9 cellular contexts compared by ENCODE assay signal in the genomic region with DNA sequence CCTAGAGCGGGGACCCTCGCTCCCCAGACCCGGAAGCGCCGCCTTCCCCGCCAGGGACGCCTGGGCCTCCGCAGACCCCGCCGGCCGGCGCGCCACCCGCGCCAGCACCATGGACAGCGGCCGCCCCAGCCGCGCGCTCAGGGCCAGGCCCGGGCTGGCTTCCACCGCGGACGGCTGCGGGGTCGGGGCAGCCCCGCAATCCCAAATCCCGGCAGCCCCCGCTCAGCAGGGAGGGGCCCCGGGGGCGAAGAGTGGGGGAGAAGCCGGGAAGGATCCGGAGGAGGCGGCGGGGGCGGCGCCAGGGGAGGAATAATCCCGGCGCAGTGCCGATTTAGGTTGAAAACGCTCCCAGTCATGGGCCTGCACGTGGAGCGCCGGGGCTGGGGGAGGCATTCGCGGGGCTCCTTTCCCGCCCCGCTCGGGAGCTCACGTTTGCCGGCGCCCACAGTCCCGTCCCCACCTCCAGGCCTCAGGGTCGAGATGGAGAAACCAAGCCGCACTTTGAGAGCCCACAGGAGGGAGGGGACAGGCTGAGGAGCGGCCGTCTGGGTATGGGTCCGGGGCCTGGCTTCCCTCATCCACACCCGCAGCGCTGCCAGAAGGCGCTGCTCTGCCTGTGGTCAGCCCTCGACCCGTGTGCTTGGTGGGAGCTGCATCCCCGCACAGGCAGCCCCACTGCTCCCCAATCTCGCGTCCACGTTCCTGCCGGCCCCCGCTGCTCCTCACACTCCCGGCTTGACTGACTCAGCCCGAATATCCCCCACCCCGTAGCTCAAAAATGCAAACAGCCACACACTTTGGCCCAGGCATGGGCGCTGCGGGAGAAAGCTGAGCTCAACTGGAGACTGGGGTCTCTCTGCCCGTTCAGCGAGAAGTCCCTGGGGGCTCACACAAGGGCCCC. TPM values are rescaled to one million over a fixed set of nuclear protein-coding genes. Genes with fewer than 3 reads are reported as not detected.
DNase-seq lines count a peak whose midpoint lies in the region; ATAC-seq and TF ChIP-seq lines count a peak whose summit lies in the region.
"Had no signal": no experiment of that assay in that cellular context is flagged by ENCODE, and none has a peak within 500 bp of the region (broad histone marks: within the 10 kb centered on the region; RNA-seq: fewer than 3 reads in every experiment).

No MANE protein-coding gene starts in this region.

- DNase-seq in SK-N-SH (no peak), foreskin keratinocyte (no peak), smooth muscle cell (lab: John Stamatoyannopoulos, UW; ENCODE audit: unreplicated experiment) (peak; percentile 13), NCI-H1417 (lab: John Stamatoyannopoulos, UW) (no peak)
- peak; percentile 41 to 43 for DNase-seq in activated CD4-positive, alpha-beta T cell treated with anti-CD3 and anti-CD28 coated beads, Interleukin-2, amount 50 U/mL, for 48 hours
- DNase-seq: MM.1S had no signal

- no peaks in the 10 kb centered on the region for H3K9me2 ChIP-seq in SK-N-SH

- H3K4me1 ChIP-seq in SK-N-SH (ENCODE audit: control insufficient read depth in 1 of 2, insufficient read depth in 2 of 2, low read depth in 1 of 2, low read length in 1 of 2) (peaks cover 4 to 12% of the 10 kb centered on the region in 2 experiments; a peak in 1 of 4 replicates), foreskin keratinocyte (no peaks in the 10 kb centered on the region), smooth muscle cell (ENCODE audit: low read depth) (no peaks in the 10 kb centered on the region)

- TF ChIP-seq CTCF in SK-N-SH (IDR thresholded peaks at IDR 0.05) (no peak), foreskin keratinocyte (conservative IDR thresholded peaks at IDR 0.05) (no peak), smooth muscle cell (IDR thresholded peaks at IDR 0.05; ENCODE audit: borderline replicate concordance, insufficient read depth, poor library complexity, severe bottlenecking) (no peak)

- H2AFZ ChIP-seq in SK-N-SH (ENCODE audit: low read depth): no peak overlapping the region
- no peak overlapping the region for H2AFZ ChIP-seq in smooth muscle cell (ENCODE audit: low read depth)

- no peaks in the 10 kb centered on the region for H3F3A ChIP-seq in SK-N-SH (replicated peaks; ENCODE audit: insufficient read depth)
- H3F3A ChIP-seq in smooth muscle cell (ENCODE audit: low read depth): no peaks in the 10 kb centered on the region

- CTCF ChIA-PET in SK-N-SH (lab: Yijun Ruan, JAX): interaction anchor here (1.1 kb wide), 2 partner anchors 10 to 356 kb away, joined by 4 read pairs; no protein-coding TSS in a partner anchor

- no peak overlapping the region for H3K4me3 ChIP-seq in SK-N-SH (ENCODE audit: low read depth in 2 of 2, low read length in 1 of 2)
- no peak overlapping the region for H3K4me3 ChIP-seq in smooth muscle cell

- H3K36me3 ChIP-seq in SK-N-SH (replicated peaks in 1 of 2; ENCODE audit: control insufficient read depth in 1 of 2, insufficient read depth in 2 of 2, low read length in 1 of 2) (no peaks in the 10 kb centered on the region), smooth muscle cell (ENCODE audit: low read depth) (no peaks in the 10 kb centered on the region)

- no peaks in the 10 kb centered on the region for H3K27me3 ChIP-seq in SK-N-SH (ENCODE audit: insufficient read depth)
- peaks cover 63% of the 10 kb centered on the region for H3K27me3 ChIP-seq in foreskin keratinocyte
- H3K27me3 ChIP-seq in smooth muscle cell (ENCODE audit: low read depth): peaks cover 85% of the 10 kb centered on the region

- no peak for TF ChIP-seq RAD21 in SK-N-SH (IDR thresholded peaks at IDR 0.05; ENCODE audit: low read length)

- WGBS in SK-N-SH (ENCODE audit: low lambda C conversion rate): 85% methylated on average over 20 of the region's 76 CpGs
- 14% methylated on average over 69 of the region's 76 CpGs for WGBS in smooth muscle cell (ENCODE audit: low lambda C conversion rate)

- H4K20me1 ChIP-seq in SK-N-SH (ENCODE audit: insufficient read depth) (peaks cover 59% of the 10 kb centered on the region), smooth muscle cell (ENCODE audit: low read depth) (peaks cover 7% of the 10 kb centered on the region)

- H3K27ac ChIP-seq in SK-N-SH (ENCODE audit: low read depth in 2 of 2, low read length in 1 of 2) (no peak overlapping the region), foreskin keratinocyte (no peak overlapping the region), smooth muscle cell (ENCODE audit: low read depth) (no peak overlapping the region)

- ATAC-seq in SK-N-SH treated with all-trans-retinoic acid at 6 μM for 48 hours: no peak
- peak; percentile 33 for ATAC-seq in foreskin keratinocyte
- ATAC-seq in HG02678 (IDR thresholded peaks at IDR 0.05; ENCODE audit: unreplicated experiment): no peak
- ATAC-seq in GM18520 (IDR thresholded peaks at IDR 0.05; ENCODE audit: unreplicated experiment): no peak

- H3K9me3 ChIP-seq in SK-N-SH (no peaks in the 10 kb centered on the region), smooth muscle cell (replicated peaks; ENCODE audit: low read depth) (no peaks in the 10 kb centered on the region)

- H3K79me2 ChIP-seq in SK-N-SH (ENCODE audit: insufficient read depth) (peaks cover 67% of the 10 kb centered on the region), smooth muscle cell (ENCODE audit: low read depth) (no peaks in the 10 kb centered on the region)

- TF ChIP-seq EP300 in SK-N-SH (IDR thresholded peaks at IDR 0.05; ENCODE audit: borderline replicate concordance in 1 of 2, low read depth in 1 of 2, low read length in 1 of 2): no peak

- H3K9ac ChIP-seq in SK-N-SH (no peak overlapping the region), smooth muscle cell (ENCODE audit: low read depth) (no peak overlapping the region)

- no peak overlapping the region for H3K4me2 ChIP-seq in SK-N-SH
- peak overlapping the region; percentile 72 for H3K4me2 ChIP-seq in smooth muscle cell

- POLR2A ChIA-PET in SK-N-SH (lab: Yijun Ruan, JAX): no interaction called here

TF ChIP-seq in SK-N-SH, 30 proteins besides CTCF, POLR2A, EP300 and RAD21 (continues in another document):
- TF ChIP-seq POLR2AphosphoS5 (IDR thresholded peaks at IDR 0.05; ENCODE audit: low read depth, low read length): no peak
- TF ChIP-seq TCF12 (IDR thresholded peaks at IDR 0.05): no peak
- TF ChIP-seq SMC3 (IDR thresholded peaks at IDR 0.05; ENCODE audit: low read depth, low read length): no peak

TF ChIP-seq in SK-N-SH treated with all-trans-retinoic acid at 6 μM for 48 hours, 23 proteins besides CTCF, POLR2A, EP300 and RAD21 (continues in another document):
- TF ChIP-seq TCF4 (CRISPR knock-in tag; IDR thresholded peaks at IDR 0.05; ENCODE audit: borderline replicate concordance) (no peak), ESRRG (CRISPR knock-in tag; IDR thresholded peaks at IDR 0.05) (no peak)

RNA-seq across cellular contexts. Expression of gene FBXL16, which starts 4.7 kb away (rescaled TPM):
- polyA plus RNA-seq in SK-N-SH (2012; rRNA removed) (17.7 and 19.8 TPM in 2 replicates), foreskin keratinocyte (0.32 and 0.91 TPM in 2 replicates), smooth muscle cell (0.17 TPM in 1 of 2 replicates, not detected in the other)
- polyA plus RNA-seq in SK-N-SH (2012; cell fraction: cytosol; rRNA removed): 11.3 and 18.3 TPM in 2 replicates
- 19.3 and 27.4 TPM in 2 replicates for polyA plus RNA-seq in SK-N-SH (2012; cell fraction: nucleus; rRNA removed)
- total RNA-seq in foreskin keratinocyte (0.28 and 2.4 TPM in 2 replicates), smooth muscle cell (0.76 TPM in 1 of 2 replicates, not detected in the other)

RNA-seq across cellular contexts. Expression of gene WDR24, which starts 10.7 kb away (rescaled TPM):
- polyA plus RNA-seq in SK-N-SH (2012; rRNA removed): 5.0 and 6.4 TPM in 2 replicates
- 1.8 and 3.1 TPM in 2 replicates for polyA plus RNA-seq in SK-N-SH (2012; cell fraction: cytosol; rRNA removed)
- 23.2 and 33.0 TPM in 2 replicates for polyA plus RNA-seq in SK-N-SH (2012; cell fraction: nucleus; rRNA removed)
- total RNA-seq in foreskin keratinocyte: 7.9 and 8.2 TPM in 2 replicates
- polyA plus RNA-seq in foreskin keratinocyte: 6.9 and 7.2 TPM in 2 replicates
- total RNA-seq in smooth muscle cell: 4.7 and 10.6 TPM in 2 replicates
- 19.3 and 22.2 TPM in 2 replicates for polyA plus RNA-seq in smooth muscle cell

RNA-seq across cellular contexts. Expression of gene METRN, which starts 14.0 kb away (rescaled TPM):
- polyA plus RNA-seq in SK-N-SH (2012; rRNA removed) (52.4 and 59.7 TPM in 2 replicates), foreskin keratinocyte (114 and 131 TPM in 2 replicates), smooth muscle cell (170 and 193 TPM in 2 replicates)
- polyA plus RNA-seq in SK-N-SH (2012; cell fraction: cytosol; rRNA removed): 25.1 and 56.0 TPM in 2 replicates
- polyA plus RNA-seq in SK-N-SH (2012; cell fraction: nucleus; rRNA removed): 47.0 and 55.6 TPM in 2 replicates
- total RNA-seq in foreskin keratinocyte (65.7 and 70.0 TPM in 2 replicates), smooth muscle cell (30.6 and 39.6 TPM in 2 replicates)

RNA-seq across cellular contexts. Expression of gene JMJD8, which starts 16.8 kb away (rescaled TPM):
- polyA plus RNA-seq in SK-N-SH (2012; rRNA removed): 49.2 and 67.0 TPM in 2 replicates
- 26.2 and 45.4 TPM in 2 replicates for polyA plus RNA-seq in SK-N-SH (2012; cell fraction: cytosol; rRNA removed)
- polyA plus RNA-seq in SK-N-SH (2012; cell fraction: nucleus; rRNA removed): 89.7 and 119 TPM in 2 replicates
- total RNA-seq in foreskin keratinocyte: 42.3 and 45.9 TPM in 2 replicates
- polyA plus RNA-seq in foreskin keratinocyte: 48.0 and 58.7 TPM in 2 replicates
- total RNA-seq in smooth muscle cell: 42.9 and 47.9 TPM in 2 replicates
- 92.5 and 95.1 TPM in 2 replicates for polyA plus RNA-seq in smooth muscle cell

RNA-seq across cellular contexts. Expression of gene ANTKMT, which starts 20.0 kb away (rescaled TPM):
- polyA plus RNA-seq in SK-N-SH (2012; rRNA removed): 49.5 and 57.4 TPM in 2 replicates
- 22.6 and 32.2 TPM in 2 replicates for polyA plus RNA-seq in SK-N-SH (2012; cell fraction: cytosol; rRNA removed)
- polyA plus RNA-seq in SK-N-SH (2012; cell fraction: nucleus; rRNA removed): 144 and 312 TPM in 2 replicates
- total RNA-seq in foreskin keratinocyte: 43.6 and 47.9 TPM in 2 replicates
- 42.0 and 47.0 TPM in 2 replicates for polyA plus RNA-seq in foreskin keratinocyte
- total RNA-seq in smooth muscle cell: 11.9 and 15.6 TPM in 2 replicates
- 39.8 and 40.9 TPM in 2 replicates for polyA plus RNA-seq in smooth muscle cell

Comparison
In these comparisons a context has a peak if more than half of its experiments do, and no peak if none do; other contexts are left out.
1. DNase-seq: peak in activated CD4-positive, alpha-beta T cell treated with anti-CD3 and anti-CD28 coated beads, Interleukin-2, amount 50 U/mL, for 48 hours (2 of 2) and smooth muscle cell (single experiment); none in SK-N-SH (single experiment), foreskin keratinocyte (0 of 2) and NCI-H1417 (0 of 3).